Comparison of ENCODE assay signal across 17 cellular contexts in the genomic region with DNA sequence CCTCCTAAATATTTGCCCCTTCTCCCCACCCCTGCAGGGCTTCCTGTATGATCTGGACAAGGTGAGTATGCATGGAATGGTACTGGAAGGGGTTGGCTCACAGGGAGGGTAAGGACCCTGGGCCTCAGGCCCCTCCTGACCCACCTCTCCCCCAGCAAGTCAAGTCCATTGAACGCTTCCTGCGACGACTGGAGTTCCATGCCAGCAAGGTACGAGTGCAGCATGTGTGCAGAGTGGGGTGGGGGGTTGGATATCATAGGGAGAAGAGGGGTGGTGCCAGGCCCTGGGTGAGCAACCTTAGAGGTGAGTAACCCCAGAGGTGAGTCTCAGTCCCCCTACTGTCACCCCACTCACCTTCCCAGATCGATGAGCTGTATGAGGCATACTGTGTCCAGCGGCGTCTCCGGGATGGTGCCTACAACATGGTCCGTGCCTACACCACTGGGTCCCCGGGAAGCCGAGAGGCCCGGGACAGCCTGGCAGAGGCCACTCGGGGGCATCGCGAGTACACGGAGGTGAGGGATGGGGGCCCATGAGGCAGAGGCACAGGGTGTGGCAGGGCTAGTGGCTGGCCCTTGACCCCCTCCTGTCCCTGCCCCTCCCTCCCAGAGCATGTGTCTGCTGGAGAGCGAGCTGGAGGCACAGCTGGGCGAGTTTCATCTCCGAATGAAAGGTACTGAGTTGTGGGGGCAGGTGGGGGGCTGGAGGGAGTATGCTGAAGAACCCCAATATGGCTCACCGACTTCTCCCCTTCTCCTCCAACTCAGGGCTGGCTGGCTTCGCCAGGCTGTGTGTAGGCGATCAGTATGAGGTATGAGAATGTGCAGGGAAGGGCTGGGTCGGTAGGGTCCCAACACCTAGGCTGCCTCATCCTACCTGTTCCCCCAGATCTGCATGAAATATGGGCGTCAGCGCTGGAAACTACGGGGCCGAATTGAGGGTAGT. TPM values are rescaled to one million over a fixed set of nuclear protein-coding genes. Genes with fewer than 3 reads are reported as not detected.
DNase-seq lines count a peak whose midpoint lies in the region; ATAC-seq and TF ChIP-seq lines count a peak whose summit lies in the region.
"Had no signal": no experiment of that assay in that cellular context is flagged by ENCODE, and none has a peak within 500 bp of the region (broad histone marks: within the 10 kb centered on the region; RNA-seq: fewer than 3 reads in every experiment).

No MANE protein-coding gene starts in this region.

- WGBS in ovary, 3 donors = 81% methylated on average over 27 of the region's 27 CpGs

- H3K36me3 ChIP-seq in ovary = no peaks in the 10 kb centered on the region

- no peak for TF ChIP-seq EP300 in ovary (IDR thresholded peaks at IDR 0.05)

- H3K36me3 Mint-ChIP-seq in activated CD8-positive, alpha-beta T cell treated with anti-CD3 and anti-CD28 coated beads for 36 hours (ENCODE audit: low read depth) = peaks cover 13% of the 10 kb centered on the region
- H3K36me3 Mint-ChIP-seq in activated CD8-positive, alpha-beta T cell treated with anti-CD3 and anti-CD28 coated beads, Interleukin-2, amount 10 ng/mL, durations not matched to agents 7 days and 5 days (ENCODE audit: low read depth) = peaks cover 12% of the 10 kb centered on the region
- H3K36me3 Mint-ChIP-seq in endothelial cell (ENCODE audit: low read depth, unreplicated experiment) = peaks cover 53% of the 10 kb centered on the region

- peaks cover 5% of the 10 kb centered on the region for H3K4me1 ChIP-seq in ovary (ENCODE audit: insufficient read depth)

- POLR2A ChIA-PET in activated CD8-positive, alpha-beta T cell treated with anti-CD3 and anti-CD28 coated beads for 36 hours (lab: Charles Lee) = interaction anchor here (1.0 to 1.8 kb wide), 6 partner anchors 9 to 23 kb away, joined by 3 to 9 read pairs (median 4); a partner anchor contains a TSS
- POLR2A ChIA-PET in activated CD8-positive, alpha-beta T cell treated with anti-CD3 and anti-CD28 coated beads, Interleukin-2, amount 10 ng/mL, durations not matched to agents 7 days and 5 days (lab: Charles Lee) = interaction anchor here (1.4 to 1.6 kb wide), 3 partner anchors 10 to 22 kb away, joined by 4 to 7 read pairs (median 6); a partner anchor contains a TSS

- no peaks in the 10 kb centered on the region for H3K9me3 ChIP-seq in ovary
- H3K9me3 ChIP-seq: right lobe of liver, thoracic aorta had no signal

- in situ Hi-C loops in GM18951 (cut with MboI; ENCODE audit: low sequenced_read_pairs, unreplicated experiment) = loop anchor here (5.0 kb wide), 1 partner anchor 102 kb away; no protein-coding TSS in a partner anchor

- peaks cover 40% of the 10 kb centered on the region for H3K4me1 Mint-ChIP-seq in activated CD8-positive, alpha-beta T cell treated with anti-CD3 and anti-CD28 coated beads for 36 hours (ENCODE audit: low read depth)
- peaks cover 28% of the 10 kb centered on the region for H3K4me1 Mint-ChIP-seq in activated CD8-positive, alpha-beta T cell treated with anti-CD3 and anti-CD28 coated beads, Interleukin-2, amount 10 ng/mL, durations not matched to agents 7 days and 5 days (ENCODE audit: low read depth)
- peaks cover 47% of the 10 kb centered on the region for H3K4me1 Mint-ChIP-seq in endothelial cell (ENCODE audit: unreplicated experiment)

- peak; percentile 17 for TF ChIP-seq POLR2A in GM18951 (IDR thresholded peaks at IDR 0.05; ENCODE audit: extremely low read depth, insufficient read depth, insufficient read length)
- no peak for TF ChIP-seq POLR2A in ovary (IDR thresholded peaks at IDR 0.05)

- H3K27me3 Mint-ChIP-seq in activated CD8-positive, alpha-beta T cell treated with anti-CD3 and anti-CD28 coated beads for 36 hours = peaks cover 3% of the 10 kb centered on the region
- peaks cover 20% of the 10 kb centered on the region for H3K27me3 Mint-ChIP-seq in activated CD8-positive, alpha-beta T cell treated with anti-CD3 and anti-CD28 coated beads, Interleukin-2, amount 10 ng/mL, durations not matched to agents 7 days and 5 days (ENCODE audit: low read depth)
- H3K27me3 Mint-ChIP-seq in endothelial cell (ENCODE audit: unreplicated experiment) = peaks cover 37% of the 10 kb centered on the region

- peak; percentile 3 for DNase-seq in activated CD8-positive, alpha-beta T cell treated with anti-CD3 and anti-CD28 coated beads for 36 hours
- no peak for DNase-seq in activated CD8-positive, alpha-beta T cell treated with anti-CD3 and anti-CD28 coated beads, Interleukin-2, amount 10 ng/mL, durations not matched to agents 7 days and 5 days
- DNase-seq in endothelial cell (ENCODE audit: low spot score) (no peak), ovary (peak in 3 of 5 donors; percentile 22 to 40 (median 30)), HuH-7 (ENCODE audit: low spot score) (no peak)
- no peak for DNase-seq in activated effector memory CD4-positive, alpha-beta T cell treated with Interleukin-2 at 50 U/mL for 16 hours
- DNase-seq: activated naive CD8-positive, alpha-beta T cell treated with anti-CD3 and anti-CD28 coated beads, Interleukin-2, amount 10 ng/mL, durations not matched to agents 7 days and 5 days had no signal

- intact Hi-C loops in activated CD8-positive, alpha-beta T cell treated with anti-CD3 and anti-CD28 coated beads for 36 hours (cut with micrococcal nuclease) = no loop called here
- intact Hi-C loops in ovary (cut with DNase I) = loop anchor here in 1 of 4 donors (10.0 kb wide), 1 partner anchor 105 kb away; a partner anchor contains a TSS

- no peaks in the 10 kb centered on the region for H3K27me3 ChIP-seq in ovary
- H3K27me3 ChIP-seq: right lobe of liver had no signal

- H3K4me3 ChIP-seq in ovary = no peak overlapping the region
- H3K4me3 ChIP-seq: right lobe of liver, thoracic aorta had no signal

- ATAC-seq in activated CD8-positive, alpha-beta T cell treated with anti-CD3 and anti-CD28 coated beads for 36 hours = no peak
- ATAC-seq in activated CD8-positive, alpha-beta T cell treated with anti-CD3 and anti-CD28 coated beads, Interleukin-2, amount 10 ng/mL, durations not matched to agents 7 days and 5 days = no peak
- ATAC-seq in HG02642 (IDR thresholded peaks at IDR 0.05; ENCODE audit: poor library complexity, unreplicated experiment) = no peak
- ATAC-seq: HCT116, Panc1, right lobe of liver, SK-N-SH treated with all-trans-retinoic acid at 6 μM for 48 hours had no signal

- H3K27ac ChIP-seq in ovary = no peak overlapping the region
- H3K27ac ChIP-seq: right lobe of liver, thoracic aorta had no signal

- H3K9me3 Mint-ChIP-seq in activated CD8-positive, alpha-beta T cell treated with anti-CD3 and anti-CD28 coated beads for 36 hours = no peaks in the 10 kb centered on the region
- H3K9me3 Mint-ChIP-seq in activated CD8-positive, alpha-beta T cell treated with anti-CD3 and anti-CD28 coated beads, Interleukin-2, amount 10 ng/mL, durations not matched to agents 7 days and 5 days (ENCODE audit: insufficient read depth) = no peaks in the 10 kb centered on the region
- no peaks in the 10 kb centered on the region for H3K9me3 Mint-ChIP-seq in endothelial cell (ENCODE audit: unreplicated experiment)
- H3K9me3 Mint-ChIP-seq: activated naive CD8-positive, alpha-beta T cell treated with anti-CD3 and anti-CD28 coated beads, Interleukin-2, amount 10 ng/mL, durations not matched to agents 7 days and 5 days had no signal

- H3K4me3 Mint-ChIP-seq in activated CD8-positive, alpha-beta T cell treated with anti-CD3 and anti-CD28 coated beads for 36 hours = no peak overlapping the region
- no peak overlapping the region for H3K4me3 Mint-ChIP-seq in activated CD8-positive, alpha-beta T cell treated with anti-CD3 and anti-CD28 coated beads, Interleukin-2, amount 10 ng/mL, durations not matched to agents 7 days and 5 days
- peak overlapping the region; percentile 90 for H3K4me3 Mint-ChIP-seq in endothelial cell (ENCODE audit: unreplicated experiment)

- CTCF ChIA-PET in activated CD8-positive, alpha-beta T cell treated with anti-CD3 and anti-CD28 coated beads for 36 hours (lab: Charles Lee) = interaction anchor here (0.9 to 11.4 kb wide), 3 partner anchors 18 to 105 kb away, joined by 3 to 135 read pairs (median 13); a partner anchor contains a TSS
- CTCF ChIA-PET in activated CD8-positive, alpha-beta T cell treated with anti-CD3 and anti-CD28 coated beads, Interleukin-2, amount 10 ng/mL, durations not matched to agents 7 days and 5 days (lab: Charles Lee) = interaction anchor here (0.8 to 2.2 kb wide), 4 partner anchors 19 to 104 kb away, joined by 3 to 7 read pairs (median 5); a partner anchor contains a TSS

- H3K27ac Mint-ChIP-seq in activated CD8-positive, alpha-beta T cell treated with anti-CD3 and anti-CD28 coated beads for 36 hours = no peak overlapping the region
- no peak overlapping the region for H3K27ac Mint-ChIP-seq in activated CD8-positive, alpha-beta T cell treated with anti-CD3 and anti-CD28 coated beads, Interleukin-2, amount 10 ng/mL, durations not matched to agents 7 days and 5 days
- H3K27ac Mint-ChIP-seq in endothelial cell (ENCODE audit: unreplicated experiment) = peak overlapping the region; percentile 48

- TF ChIP-seq CTCF in activated CD8-positive, alpha-beta T cell treated with anti-CD3 and anti-CD28 coated beads for 36 hours (IDR thresholded peaks at IDR 0.05) = no peak
- no peak for TF ChIP-seq CTCF in endothelial cell (IDR thresholded peaks at IDR 0.05; ENCODE audit: unreplicated experiment)
- no peak for TF ChIP-seq CTCF in ovary (IDR thresholded peaks at IDR 0.05)

RNA-seq across cellular contexts. Expression of a gene that starts 11.3 kb away (rescaled TPM):
- total RNA-seq in activated CD8-positive, alpha-beta T cell treated with anti-CD3 and anti-CD28 coated beads for 36 hours = 10 to 100 TPM; 15.7 to 20.0 TPM
- 10 to 100 TPM; 10.6 to 13.7 TPM for total RNA-seq in activated CD8-positive, alpha-beta T cell treated with anti-CD3 and anti-CD28 coated beads, Interleukin-2, amount 10 ng/mL, durations not matched to agents 7 days and 5 days
- 184 TPM for total RNA-seq in endothelial cell (ENCODE audit: unreplicated experiment)
- 10 to 100 TPM; 22.3 to 96.3 (median 85.6) TPM for total RNA-seq in ovary
- polyA plus RNA-seq in ovary = 10 to 100 TPM; 31.9 to 38.7 TPM

RNA-seq across cellular contexts. Expression of a gene that starts 22.4 kb away (rescaled TPM):
- 10 to 100 TPM; 47.4 to 50.6 TPM for total RNA-seq in activated CD8-positive, alpha-beta T cell treated with anti-CD3 and anti-CD28 coated beads for 36 hours
- 10 to 100 TPM; 77.4 to 79.8 TPM for total RNA-seq in activated CD8-positive, alpha-beta T cell treated with anti-CD3 and anti-CD28 coated beads, Interleukin-2, amount 10 ng/mL, durations not matched to agents 7 days and 5 days
- total RNA-seq in endothelial cell (ENCODE audit: unreplicated experiment) (40.1 TPM), ovary (10 to 100 TPM; 21.0 to 47.6 (median 42.2) TPM)
- 10 to 100 TPM; 26.8 to 48.4 TPM for polyA plus RNA-seq in ovary

RNA-seq across cellular contexts. Expression of a gene that starts 56.6 kb away (rescaled TPM):
- total RNA-seq in activated CD8-positive, alpha-beta T cell treated with anti-CD3 and anti-CD28 coated beads for 36 hours = not detected
- total RNA-seq in activated CD8-positive, alpha-beta T cell treated with anti-CD3 and anti-CD28 coated beads, Interleukin-2, amount 10 ng/mL, durations not matched to agents 7 days and 5 days = not detected
- not detected for total RNA-seq in endothelial cell (ENCODE audit: unreplicated experiment)
- under 1 TPM in 2 of 7 donors, not detected in 5; 0.48 to 0.55 TPM for total RNA-seq in ovary
- under 1 TPM in 1 of 2 donors, not detected in 1; 0.11 TPM for polyA plus RNA-seq in ovary
- total RNA-seq: A172; activated naive CD8-positive, alpha-beta T cell treated with anti-CD3 and anti-CD28 coated beads, Interleukin-2, amount 10 ng/mL, durations not matched to agents 7 days and 5 days; fibroblast of villous mesenchyme; liver; right lobe of liver; thoracic aorta had no signal

RNA-seq across cellular contexts. Expression of a gene that starts 59.0 kb away (rescaled TPM):
- 10 to 100 TPM; 17.5 to 18.2 TPM for total RNA-seq in activated CD8-positive, alpha-beta T cell treated with anti-CD3 and anti-CD28 coated beads for 36 hours
- total RNA-seq in activated CD8-positive, alpha-beta T cell treated with anti-CD3 and anti-CD28 coated beads, Interleukin-2, amount 10 ng/mL, durations not matched to agents 7 days and 5 days = 10 to 100 TPM; 52.7 to 58.1 TPM
- total RNA-seq in endothelial cell (ENCODE audit: unreplicated experiment) = 107 TPM
- 100 to 1,000 TPM in 1 of 7 donors, 10 to 100 TPM in 6; 35.8 to 113 (median 63.0) TPM for total RNA-seq in ovary
- 10 to 100 TPM; 32.5 to 66.0 TPM for polyA plus RNA-seq in ovary

Comparison
In these comparisons a context has a peak if more than half of its experiments do, and no peak if none do; other contexts are left out.
1. DNase-seq: peak in activated CD8-positive, alpha-beta T cell treated with anti-CD3 and anti-CD28 coated beads for 36 hours (single experiment) and ovary (3 of 5); none in activated CD8-positive, alpha-beta T cell treated with anti-CD3 and anti-CD28 coated beads, Interleukin-2, amount 10 ng/mL, durations not matched to agents 7 days and 5 days (single experiment), endothelial cell (single experiment), activated effector memory CD4-positive, alpha-beta T cell treated with Interleukin-2 at 50 U/mL for 16 hours (single experiment) and HuH-7 (single experiment).